8 cellular contexts compared by ENCODE assay signal in the genomic region with DNA sequence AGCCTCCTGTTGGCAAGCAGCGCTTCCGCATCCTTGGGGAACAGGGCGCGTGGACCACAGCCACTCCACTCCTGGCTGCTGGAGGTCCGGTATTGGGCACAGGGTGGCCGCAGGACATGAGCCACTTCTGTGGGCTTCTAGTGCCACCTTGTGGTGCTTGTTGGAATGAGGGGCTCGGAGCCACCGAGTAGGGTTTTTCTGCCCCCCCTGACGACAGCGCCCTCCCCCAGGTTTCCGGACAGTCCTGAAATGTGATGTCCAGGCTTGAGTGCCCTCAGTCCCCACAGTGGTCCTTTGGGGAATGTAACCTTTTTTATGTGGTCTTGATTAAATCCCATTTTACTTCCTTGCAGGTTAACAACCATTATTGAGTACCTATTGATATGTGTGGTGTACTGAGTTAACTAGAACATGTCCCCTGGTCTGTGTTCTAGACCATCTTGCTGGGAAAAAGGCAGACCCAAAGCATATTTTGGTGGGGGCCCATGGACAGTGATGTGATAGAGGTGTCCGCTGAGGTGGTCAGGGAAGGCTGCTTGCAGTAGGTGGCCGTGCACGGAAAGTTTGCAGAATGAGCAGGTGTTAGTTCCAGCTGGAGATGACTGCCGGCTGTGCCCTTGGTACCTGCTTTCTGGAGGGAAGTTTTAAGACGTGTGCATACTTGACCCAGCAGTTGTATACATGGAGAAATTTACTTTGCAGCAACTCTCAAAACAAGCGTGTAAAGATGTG.
DNase-seq lines count a peak whose midpoint lies in the region; ATAC-seq and TF ChIP-seq lines count a peak whose summit lies in the region.

No MANE protein-coding gene starts in this region.

- no peak overlapping the region for H3K4me3 ChIP-seq in lower lobe of right lung

- H3K27ac Mint-ChIP-seq in stimulated activated naive CD8-positive, alpha-beta T cell treated with anti-CD3 and anti-CD28 coated beads, Interleukin-15, amount 100 ng/mL, for 72 hours, result no peak overlapping the region

- TF ChIP-seq RAD21 in Ishikawa (IDR thresholded peaks at IDR 0.05; ENCODE audit: low read depth), result peak; percentile 79

- H3K27me3 Mint-ChIP-seq in stimulated activated naive CD8-positive, alpha-beta T cell treated with anti-CD3 and anti-CD28 coated beads, Interleukin-15, amount 100 ng/mL, for 72 hours, result no peaks in the 10 kb centered on the region

- no peak overlapping the region for H3K4me3 Mint-ChIP-seq in stimulated activated naive CD8-positive, alpha-beta T cell treated with anti-CD3 and anti-CD28 coated beads, Interleukin-15, amount 100 ng/mL, for 72 hours

- H3K36me3 ChIP-seq in lower lobe of right lung, result peaks cover 99% of the 10 kb centered on the region

- ATAC-seq in lower lobe of right lung, result peak; percentile 42 to 66
- ATAC-seq in stimulated activated naive CD8-positive, alpha-beta T cell treated with anti-CD3 and anti-CD28 coated beads, Interleukin-15, amount 100 ng/mL, for 72 hours, result peak; percentile 55
- no peak for ATAC-seq in HG02759 (IDR thresholded peaks at IDR 0.05; ENCODE audit: unreplicated experiment)

- peaks cover 9% of the 10 kb centered on the region for H3K4me1 ChIP-seq in lower lobe of right lung

- H3K9me3 Mint-ChIP-seq in stimulated activated naive CD8-positive, alpha-beta T cell treated with anti-CD3 and anti-CD28 coated beads, Interleukin-15, amount 100 ng/mL, for 72 hours, result no peaks in the 10 kb centered on the region

- peak; percentile 75 for TF ChIP-seq CTCF in lower lobe of right lung (IDR thresholded peaks at IDR 0.05)

- no peak for TF ChIP-seq EP300 in Ishikawa (IDR thresholded peaks at IDR 0.05; ENCODE audit: borderline replicate concordance)

- H3K4me1 Mint-ChIP-seq in stimulated activated naive CD8-positive, alpha-beta T cell treated with anti-CD3 and anti-CD28 coated beads, Interleukin-15, amount 100 ng/mL, for 72 hours, result peaks cover 15% of the 10 kb centered on the region

- no peak overlapping the region for H3K27ac ChIP-seq in lower lobe of right lung

- H3K9me3 ChIP-seq in lower lobe of right lung, result no peaks in the 10 kb centered on the region

- DNase-seq in DMS79 treated with DMSO at 0.1 percent for 48 hours (lab: John Stamatoyannopoulos, UW), result peak; percentile 15
- DNase-seq in activated CD4-positive, CD25-positive, alpha-beta regulatory T cell treated with anti-CD3 and anti-CD28 coated beads, Interleukin-2, amount 50 U/mL, for 72 hours, result peak; percentile 69
- peak; percentile 82 for DNase-seq in dermis blood vessel endothelial cell
- DNase-seq in lower lobe of right lung, result peak; percentile 60
- DNase-seq in stimulated activated naive CD8-positive, alpha-beta T cell treated with anti-CD3 and anti-CD28 coated beads, Interleukin-15, amount 100 ng/mL, for 72 hours, result peak; percentile 43 to 50
- no peak for DNase-seq in NCI-H1694 treated with DMSO at 0.1 percent for 48 hours (lab: John Stamatoyannopoulos, UW)

- intact Hi-C loops in lower lobe of right lung (cut with DNase I), result no loop called here

- H3K27me3 ChIP-seq in lower lobe of right lung (ENCODE audit: low read depth), result no peaks in the 10 kb centered on the region

TF ChIP-seq in Ishikawa, 13 proteins besides CTCF, POLR2A, EP300 and RAD21:
- no peak for TF ChIP-seq NFIC (IDR thresholded peaks at IDR 0.05)
- TF ChIP-seq FOXM1 (IDR thresholded peaks at IDR 0.05; ENCODE audit: borderline replicate concordance, low read depth), result no peak
- TF ChIP-seq, protein P1, sequence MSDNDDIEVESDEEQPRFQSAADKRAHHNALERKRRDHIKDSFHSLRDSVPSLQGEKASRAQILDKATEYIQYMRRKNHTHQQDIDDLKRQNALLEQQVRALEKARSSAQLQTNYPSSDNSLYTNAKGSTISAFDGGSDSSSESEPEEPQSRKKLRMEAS (IDR thresholded peaks at IDR 0.05), result no peak
- no peak for TF ChIP-seq TCF12 (IDR thresholded peaks at IDR 0.05; ENCODE audit: low read depth)
- TF ChIP-seq, protein P2, sequence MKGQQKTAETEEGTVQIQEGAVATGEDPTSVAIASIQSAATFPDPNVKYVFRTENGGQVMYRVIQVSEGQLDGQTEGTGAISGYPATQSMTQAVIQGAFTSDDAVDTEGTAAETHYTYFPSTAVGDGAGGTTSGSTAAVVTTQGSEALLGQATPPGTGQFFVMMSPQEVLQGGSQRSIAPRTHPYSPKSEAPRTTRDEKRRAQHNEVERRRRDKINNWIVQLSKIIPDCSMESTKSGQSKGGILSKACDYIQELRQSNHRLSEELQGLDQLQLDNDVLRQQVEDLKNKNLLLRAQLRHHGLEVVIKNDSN (IDR thresholded peaks at IDR 0.05), result no peak
- TF ChIP-seq, protein P3, sequence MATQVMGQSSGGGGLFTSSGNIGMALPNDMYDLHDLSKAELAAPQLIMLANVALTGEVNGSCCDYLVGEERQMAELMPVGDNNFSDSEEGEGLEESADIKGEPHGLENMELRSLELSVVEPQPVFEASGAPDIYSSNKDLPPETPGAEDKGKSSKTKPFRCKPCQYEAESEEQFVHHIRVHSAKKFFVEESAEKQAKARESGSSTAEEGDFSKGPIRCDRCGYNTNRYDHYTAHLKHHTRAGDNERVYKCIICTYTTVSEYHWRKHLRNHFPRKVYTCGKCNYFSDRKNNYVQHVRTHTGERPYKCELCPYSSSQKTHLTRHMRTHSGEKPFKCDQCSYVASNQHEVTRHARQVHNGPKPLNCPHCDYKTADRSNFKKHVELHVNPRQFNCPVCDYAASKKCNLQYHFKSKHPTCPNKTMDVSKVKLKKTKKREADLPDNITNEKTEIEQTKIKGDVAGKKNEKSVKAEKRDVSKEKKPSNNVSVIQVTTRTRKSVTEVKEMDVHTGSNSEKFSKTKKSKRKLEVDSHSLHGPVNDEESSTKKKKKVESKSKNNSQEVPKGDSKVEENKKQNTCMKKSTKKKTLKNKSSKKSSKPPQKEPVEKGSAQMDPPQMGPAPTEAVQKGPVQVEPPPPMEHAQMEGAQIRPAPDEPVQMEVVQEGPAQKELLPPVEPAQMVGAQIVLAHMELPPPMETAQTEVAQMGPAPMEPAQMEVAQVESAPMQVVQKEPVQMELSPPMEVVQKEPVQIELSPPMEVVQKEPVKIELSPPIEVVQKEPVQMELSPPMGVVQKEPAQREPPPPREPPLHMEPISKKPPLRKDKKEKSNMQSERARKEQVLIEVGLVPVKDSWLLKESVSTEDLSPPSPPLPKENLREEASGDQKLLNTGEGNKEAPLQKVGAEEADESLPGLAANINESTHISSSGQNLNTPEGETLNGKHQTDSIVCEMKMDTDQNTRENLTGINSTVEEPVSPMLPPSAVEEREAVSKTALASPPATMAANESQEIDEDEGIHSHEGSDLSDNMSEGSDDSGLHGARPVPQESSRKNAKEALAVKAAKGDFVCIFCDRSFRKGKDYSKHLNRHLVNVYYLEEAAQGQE (IDR thresholded peaks at IDR 0.05; ENCODE audit: low read depth), result no peak
- TF ChIP-seq ZBTB7A (IDR thresholded peaks at IDR 0.05; ENCODE audit: low read depth), result no peak
- TF ChIP-seq CREB1 (IDR thresholded peaks at IDR 0.05; ENCODE audit: low read depth), result no peak
- TF ChIP-seq EGR1 (IDR thresholded peaks at IDR 0.05), result no peak
- no peak for TF ChIP-seq YY1 (IDR thresholded peaks at IDR 0.05; ENCODE audit: low read depth)
- TF ChIP-seq TEAD4 (IDR thresholded peaks at IDR 0.05), result no peak
- TF ChIP-seq TAF1 (IDR thresholded peaks at IDR 0.05; ENCODE audit: low read depth), result no peak
- no peak for TF ChIP-seq CEBPB (IDR thresholded peaks at IDR 0.05)
